In the genomic region with DNA sequence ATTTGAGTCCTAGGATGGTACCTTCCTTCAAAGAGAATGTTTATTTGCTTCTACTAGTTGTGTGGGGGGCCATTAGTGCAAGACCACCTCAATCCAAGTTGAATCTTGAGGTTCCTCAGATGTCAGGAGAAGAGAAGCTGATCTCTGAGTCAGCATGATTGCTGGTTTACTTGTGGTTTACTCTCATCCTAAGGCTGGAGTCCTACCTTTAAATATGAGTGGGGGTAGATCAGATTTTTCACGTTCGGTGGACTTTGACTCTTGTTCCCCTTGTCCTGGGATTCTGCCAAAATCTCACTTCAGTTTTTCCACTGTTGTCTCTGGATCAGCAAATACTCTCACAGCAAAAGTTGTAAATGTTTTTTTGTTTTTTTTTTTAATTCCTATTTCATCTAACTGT, we compare ENCODE assay signal across 18 cellular contexts.
"Had no signal": no experiment of that assay in that cellular context is flagged by ENCODE, and none has a peak within 500 bp of the region (broad histone marks: within the 10 kb centered on the region; RNA-seq: fewer than 3 reads in every experiment).

No MANE protein-coding gene starts in this region.

- H3K27me3 ChIP-seq: body of pancreas, left lung, right atrium auricular region, transverse colon, vagina had no signal

- H3K36me3 Mint-ChIP-seq: activated naive CD8-positive, alpha-beta T cell treated with anti-CD3 and anti-CD28 coated beads, Interleukin-2, amount 10 ng/mL, durations not matched to agents 7 days and 5 days had no signal

- DNase-seq: activated CD4-positive, alpha-beta T cell treated with anti-CD3 and anti-CD28 coated beads, Interleukin-2, amount 10 ng/mL, durations not matched to agents 24 days and 14 days; activated CD8-positive, alpha-beta T cell treated with anti-CD3 and anti-CD28 coated beads, Interleukin-2, amount 10 ng/mL, durations not matched to agents 7 days and 5 days; activated naive CD4-positive, alpha-beta T cell treated with Interleukin-2 at 50 U/mL for 16 hours; activated naive CD8-positive, alpha-beta T cell treated with anti-CD3 and anti-CD28 coated beads, Interleukin-2, amount 10 ng/mL, durations not matched to agents 7 days and 5 days; activated T-cell treated with anti-CD3 and anti-CD28 coated beads, Interleukin-2, amount 50 U/mL, for 24 hours; body of pancreas; caudate nucleus; left lung; mammary epithelial cell; midbrain; transverse colon had no signal

- H3K9me3 ChIP-seq: body of pancreas, left lung, right atrium auricular region, transverse colon, vagina had no signal

- H3K4me3 Mint-ChIP-seq: activated CD4-positive, alpha-beta T cell treated with anti-CD3 and anti-CD28 coated beads, Interleukin-2, amount 10 ng/mL, durations not matched to agents 24 days and 14 days; activated CD8-positive, alpha-beta T cell treated with anti-CD3 and anti-CD28 coated beads, Interleukin-2, amount 10 ng/mL, durations not matched to agents 7 days and 5 days; activated naive CD8-positive, alpha-beta T cell treated with anti-CD3 and anti-CD28 coated beads, Interleukin-2, amount 10 ng/mL, durations not matched to agents 7 days and 5 days; activated T-cell treated with anti-CD3 and anti-CD28 coated beads, Interleukin-2, amount 50 U/mL, for 24 hours; stimulated activated naive CD8-positive, alpha-beta T cell treated with anti-CD3 and anti-CD28 coated beads, Interleukin-15, Interleukin-2, amounts not matched to agents 100 ng/mL and 50 ng/mL, for 24 hours had no signal

- H3K9me3 Mint-ChIP-seq: activated CD4-positive, alpha-beta T cell treated with anti-CD3 and anti-CD28 coated beads, Interleukin-2, amount 10 ng/mL, durations not matched to agents 24 days and 14 days; activated T-cell treated with anti-CD3 and anti-CD28 coated beads, Interleukin-2, amount 50 U/mL, for 24 hours; activated T-helper 2 cell treated with anti-CD3 and anti-CD28 coated beads, Interferon-gamma antibody, Interleukin-2, Interleukin-4, amounts not matched to agents 10 μg/mL and 5 μg/mL and 100 μg/mL, durations not matched to agents 14 hours and 24 hours and 36 hours; stimulated activated naive CD8-positive, alpha-beta T cell treated with anti-CD3 and anti-CD28 coated beads, Interleukin-15, Interleukin-2, amounts not matched to agents 100 ng/mL and 50 ng/mL, for 24 hours had no signal

- H3K27ac ChIP-seq: body of pancreas, left lung, right atrium auricular region, transverse colon, vagina had no signal

- H3K36me3 ChIP-seq: left lung, right atrium auricular region, transverse colon, vagina had no signal

- H3K4me3 ChIP-seq: body of pancreas, left lung, right atrium auricular region, transverse colon, vagina had no signal

- FAIRE-seq: frontal cortex, keratinocyte had no signal

- ATAC-seq: activated CD8-positive, alpha-beta T cell treated with anti-CD3 and anti-CD28 coated beads, Interleukin-2, amount 10 ng/mL, durations not matched to agents 7 days and 5 days; body of pancreas; left lung had no signal

- H3K4me1 ChIP-seq: left lung, right atrium auricular region, transverse colon, vagina had no signal

- H3K27ac Mint-ChIP-seq: activated CD4-positive, alpha-beta T cell treated with anti-CD3 and anti-CD28 coated beads, Interleukin-2, amount 10 ng/mL, durations not matched to agents 24 days and 14 days; activated CD8-positive, alpha-beta T cell treated with anti-CD3 and anti-CD28 coated beads, Interleukin-2, amount 10 ng/mL, durations not matched to agents 7 days and 5 days; activated naive CD8-positive, alpha-beta T cell treated with anti-CD3 and anti-CD28 coated beads, Interleukin-2, amount 10 ng/mL, durations not matched to agents 7 days and 5 days; activated T-cell treated with anti-CD3 and anti-CD28 coated beads, Interleukin-2, amount 50 U/mL, for 24 hours; activated T-helper 2 cell treated with anti-CD3 and anti-CD28 coated beads, Interferon-gamma antibody, Interleukin-2, Interleukin-4, amounts not matched to agents 10 μg/mL and 5 μg/mL and 100 μg/mL, durations not matched to agents 14 hours and 24 hours and 36 hours; progenitor cell of endocrine pancreas; stimulated activated naive CD8-positive, alpha-beta T cell treated with anti-CD3 and anti-CD28 coated beads, Interleukin-15, Interleukin-2, amounts not matched to agents 100 ng/mL and 50 ng/mL, for 24 hours had no signal

- H3K4me1 Mint-ChIP-seq: activated CD4-positive, alpha-beta T cell treated with anti-CD3 and anti-CD28 coated beads, Interleukin-2, amount 10 ng/mL, durations not matched to agents 24 days and 14 days had no signal
